Comparison of ENCODE assay signal across 8 cellular contexts in genomic region chr7:124276005-124276606, GRCh38.
A peak's percentile ranks its signal among the peaks of the same experiment; 100 is the strongest.
DNase-seq lines count a peak whose midpoint lies in the region; ATAC-seq, FAIRE-seq and TF ChIP-seq lines count a peak whose summit lies in the region.

No MANE protein-coding gene starts in this region.

- H3K79me2 ChIP-seq in keratinocyte (ENCODE audit: control insufficient read depth, insufficient read depth, low read length): no peaks in the 10 kb centered on the region

- POLR2A ChIA-PET in GM10248 (lab: Yijun Ruan, JAX): no interaction called here

- no peaks in the 10 kb centered on the region for H3K9me1 ChIP-seq in keratinocyte (ENCODE audit: control insufficient read depth, extremely low read depth, insufficient read depth, low read length)

- dilution Hi-C loops in keratinocyte (cut with MboI; ENCODE audit: extremely low pct_ligation_motif_present, low sequenced_read_pairs): no loop called here

- no peak overlapping the region for H3K27ac ChIP-seq in RWPE2 (ENCODE audit: poor library complexity, severe bottlenecking)
- no peak overlapping the region for H3K27ac ChIP-seq in keratinocyte (ENCODE audit: control insufficient read depth, insufficient read depth, low read length)
- no peak overlapping the region for H3K27ac ChIP-seq in substantia nigra (ENCODE audit: low read depth, low read length, poor library complexity, severe bottlenecking)

- H3K27me3 ChIP-seq in RWPE2 (ENCODE audit: insufficient read depth, poor library complexity, severe bottlenecking) (peaks cover 4% of the 10 kb centered on the region), keratinocyte (ENCODE audit: control insufficient read depth, extremely low read depth, insufficient read depth, low read length) (no peaks in the 10 kb centered on the region)

- H3K9me3 ChIP-seq in RWPE2 (ENCODE audit: severe bottlenecking): no peaks in the 10 kb centered on the region
- H3K9me3 ChIP-seq in keratinocyte (ENCODE audit: control insufficient read depth, low read depth, low read length): no peaks in the 10 kb centered on the region

- no peak overlapping the region for H2AFZ ChIP-seq in keratinocyte (ENCODE audit: control insufficient read depth, low read length)

- CTCF ChIA-PET in GM10248 (lab: Yijun Ruan, JAX): interaction anchor here (0.6 to 2.4 kb wide), 16 partner anchors 9 to 158 kb away, joined by 3 to 8 read pairs (median 3); no protein-coding TSS in a partner anchor

- no peak overlapping the region for H3K9ac ChIP-seq in keratinocyte (ENCODE audit: control insufficient read depth, extremely low read depth, insufficient read depth, low read length)

- no peaks in the 10 kb centered on the region for H3K4me1 ChIP-seq in RWPE2 (ENCODE audit: insufficient read depth, poor library complexity, severe bottlenecking)
- H3K4me1 ChIP-seq in keratinocyte (ENCODE audit: control insufficient read depth, extremely low read depth, insufficient read depth, low read length): no peaks in the 10 kb centered on the region

- no peaks in the 10 kb centered on the region for H4K20me1 ChIP-seq in keratinocyte (ENCODE audit: control insufficient read depth, extremely low read depth, insufficient read depth, low read length)

- ATAC-seq in GM19468 (IDR thresholded peaks at IDR 0.05; ENCODE audit: extremely low read depth, unreplicated experiment) (peak; percentile 86), HG03439 (IDR thresholded peaks at IDR 0.05; ENCODE audit: unreplicated experiment) (peak; percentile 94), RWPE2 (ENCODE audit: low read depth) (peak; percentile 49; the same call in 1 of the 3 replicates)

- H3K4me3 ChIP-seq in RWPE2 (ENCODE audit: severe bottlenecking): no peak overlapping the region
- H3K4me3 ChIP-seq in keratinocyte (ENCODE audit: control insufficient read depth in 2 of 3, extremely low read depth in 1 of 3, insufficient read depth in 2 of 3, low read depth in 1 of 3, low read length in 3 of 3): no peak overlapping the region

- FAIRE-seq in keratinocyte (lab: Jason Lieb, UNC): no peak

- no peak overlapping the region for H3K4me2 ChIP-seq in keratinocyte (ENCODE audit: control insufficient read depth, extremely low read depth, insufficient read depth, low read depth, low read length)

- peak; percentile 42 for TF ChIP-seq CTCF in GM10248 (IDR thresholded peaks at IDR 0.05; ENCODE audit: control extremely low read depth, extremely low read depth, low read depth, missing control alignments)
- TF ChIP-seq CTCF in RWPE2 (IDR thresholded peaks at IDR 0.05; ENCODE audit: poor library complexity, severe bottlenecking): peak; percentile 58
- peak; percentile 61 to 81 (median 71) for TF ChIP-seq CTCF in keratinocyte (optimal IDR thresholded peaks at IDR 0.05 in 1 of 3, IDR thresholded peaks at IDR 0.05 in 1 of 3, conservative IDR thresholded peaks at IDR 0.05 in 1 of 3; ENCODE audit: extremely low read depth in 1 of 3, insufficient read depth in 2 of 3, low read length in 3 of 3)

- no peaks in the 10 kb centered on the region for H3K36me3 ChIP-seq in RWPE2 (ENCODE audit: low read depth)
- no peaks in the 10 kb centered on the region for H3K36me3 ChIP-seq in keratinocyte (ENCODE audit: control insufficient read depth in 2 of 2, extremely low read depth in 1 of 2, insufficient read depth in 2 of 2, low read length in 2 of 2)

- DNase-seq in GM10248 (ENCODE audit: extremely low spot score) (peak; percentile 5), RWPE2 (ENCODE audit: low spot score) (no peak), keratinocyte (ENCODE audit: low read depth, low spot score) (peak; percentile 9), T-helper 9 cell (no peak), substantia nigra (lab: John Stamatoyannopoulos, UW) (no peak), activated T-cell treated with anti-CD3 and anti-CD28 coated beads for 4 hours (no peak)

Comparison
In these comparisons a context has a peak if more than half of its experiments do, and no peak if none do; other contexts are left out.
1. DNase-seq: peak in GM10248 (single experiment) and keratinocyte (single experiment); none in RWPE2 (single experiment), T-helper 9 cell (single experiment), substantia nigra (0 of 49) and activated T-cell treated with anti-CD3 and anti-CD28 coated beads for 4 hours (single experiment).
2. Peak in every context shown above with its lines, with median percentiles within 50 percentile points of each other: CTCF ChIP-seq and ATAC-seq.